In the genomic region with DNA sequence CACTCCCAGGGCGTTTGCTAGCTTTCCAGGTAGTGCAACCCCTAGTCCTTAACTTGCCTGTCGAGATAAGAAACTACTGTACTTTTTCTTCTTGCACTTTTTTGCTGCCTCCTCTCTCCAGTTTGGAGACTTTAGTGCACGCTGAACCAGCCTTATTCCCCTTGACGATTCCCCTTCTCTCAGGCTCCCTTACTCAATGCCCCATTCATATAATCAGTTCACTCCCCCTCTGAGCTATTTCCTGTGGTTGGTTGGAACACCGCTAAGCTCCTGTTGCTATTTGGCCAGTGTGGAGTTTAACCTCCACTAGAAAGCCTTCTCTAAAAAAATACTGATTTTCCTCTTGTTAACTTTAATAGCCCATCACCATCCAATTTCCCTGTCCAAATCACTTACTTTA, we compare ENCODE assay signal across 8 cellular contexts. TPM values are rescaled to one million over a fixed set of nuclear protein-coding genes. Genes with fewer than 3 reads are reported as not detected.
DNase-seq lines count a peak whose midpoint lies in the region; ATAC-seq, FAIRE-seq and TF ChIP-seq lines count a peak whose summit lies in the region.

No MANE protein-coding gene starts in this region.

- POLR2A ChIA-PET in K562 (lab: Yijun Ruan, JAX), result interaction anchor here (1.0 to 1.2 kb wide), 2 partner anchors 17 to 255 kb away, joined by 3 to 4 read pairs; partner anchors contain the start of gene BORCS5

- H3K9ac ChIP-seq in BLaER1 (peak overlapping the region; percentile 87), K562 (ENCODE audit: insufficient read depth in 1 of 2, low read depth in 2 of 2, low read length in 2 of 2) (peak overlapping the region; percentile 72 to 91)

- H3K4me3 ChIP-seq in BLaER1 (peak overlapping the region; percentile 77), GM23338 (peak overlapping the region; percentile 70), K562 (peak overlapping the region; percentile 61), iPS-11a (ENCODE audit: low read depth, low read length) (peak overlapping the region; percentile 81), skeletal muscle cell (ENCODE audit: low read depth, low read length) (peak overlapping the region; percentile 68)

- H3K9me1 ChIP-seq in K562 (ENCODE audit: control insufficient read depth, insufficient read depth, low read length), result no peaks in the 10 kb centered on the region

- TF ChIP-seq POLR2A in K562 (conservative IDR thresholded peaks at IDR 0.05), result no peak

- TF ChIP-seq CTCF in GM23338 (conservative IDR thresholded peaks at IDR 0.05; ENCODE audit: low read depth in 2 of 2) (no peak), K562 (IDR thresholded peaks at IDR 0.05 in 2 of 3, conservative IDR thresholded peaks at IDR 0.05 in 1 of 3; ENCODE audit: insufficient read depth in 2 of 3, low read depth in 1 of 3, low read length in 3 of 3) (no peak)

- peaks cover 5% of the 10 kb centered on the region; the same call in 1 of the 2 replicates for H3F3A ChIP-seq in GM23338 (replicated peaks; ENCODE audit: low read depth)

- H2AFZ ChIP-seq in GM23338, result peak overlapping the region; percentile 90
- peak overlapping the region; percentile 66 for H2AFZ ChIP-seq in K562 (ENCODE audit: low read depth, low read length)

- H3K9me3 Mint-ChIP-seq in GM23338, result no peaks in the 10 kb centered on the region

- BruUV-seq in K562 (replicated peaks; lab: Mats Ljungman, UMichigan), result no TSS peak

- no peaks in the 10 kb centered on the region for H3K9me2 ChIP-seq in GM23338 (ENCODE audit: insufficient read depth)

- peaks cover 13% of the 10 kb centered on the region for H3K36me3 ChIP-seq in BLaER1
- H3K36me3 ChIP-seq in GM23338 (ENCODE audit: insufficient read depth), result no peaks in the 10 kb centered on the region
- H3K36me3 ChIP-seq in K562 (ENCODE audit: control insufficient read depth, insufficient read depth, low read length), result no peaks in the 10 kb centered on the region

- H3K4me1 ChIP-seq in BLaER1 (peaks cover 29% of the 10 kb centered on the region), GM23338 (ENCODE audit: insufficient read depth) (peaks cover 17% of the 10 kb centered on the region), K562 (replicated peaks in 1 of 2; ENCODE audit: control insufficient read depth in 2 of 2, insufficient read depth in 2 of 2, low read length in 2 of 2) (peaks cover 0 to 11% of the 10 kb centered on the region in 2 experiments; a peak in 2 of 5 replicates)

- H3K27me3 Mint-ChIP-seq in GM23338 (ENCODE audit: insufficient read depth, low read depth, poor library complexity), result peaks cover 16% of the 10 kb centered on the region

- peaks cover 11% of the 10 kb centered on the region for H3K36me3 Mint-ChIP-seq in GM23338 (ENCODE audit: low read depth)

- CTCF ChIA-PET in K562 (lab: Yijun Ruan, JAX; ENCODE audit: low intra/inter-chr PET ratio), result interaction anchor here (1.0 kb wide), 1 partner anchor 51 kb away, joined by 3 read pairs; no protein-coding TSS in a partner anchor

- FAIRE-seq in K562 (lab: Jason Lieb, UNC), result no peak

- TF ChIP-seq EP300 in K562 (IDR thresholded peaks at IDR 0.05; ENCODE audit: low read length), result no peak

- peak overlapping the region; percentile 98 for H3K4me3 Mint-ChIP-seq in GM23338

- intact Hi-C loops in K562 (cut with micrococcal nuclease), result loop anchor here (5.0 kb wide), 2 partner anchors 50 to 90 kb away; partner anchors contain the start of gene DUSP16

- peaks cover 12% of the 10 kb centered on the region for H3K4me1 Mint-ChIP-seq in GM23338

- H3K27me3 ChIP-seq in BLaER1 (no peaks in the 10 kb centered on the region), GM23338 (ENCODE audit: insufficient read depth) (no peaks in the 10 kb centered on the region), K562 (ENCODE audit: control insufficient read depth in 2 of 2, insufficient read depth in 2 of 2, low read length in 2 of 2) (no peaks in the 10 kb centered on the region)

- peak; percentile 67 for DNase-seq in GM23338 (ENCODE audit: low spot score)
- DNase-seq in NCI-H82 treated with DMSO at 0.1 percent for 48 hours (lab: John Stamatoyannopoulos, UW; ENCODE audit: unreplicated experiment), result peak; percentile 2
- DNase-seq in K562 (ENCODE audit: extremely low read depth in 1 of 4, low spot score in 3 of 4), result peak in 2 of 4 experiments; percentile 28 to 40
- DNase-seq in skeletal muscle cell (ENCODE audit: low read depth), result peak; percentile 37
- no peak for DNase-seq in activated effector memory CD4-positive, alpha-beta T cell treated with anti-CD3 and anti-CD28 coated beads, Interleukin-2, amount 50 U/mL, for 16 hours

- 0% methylated on average over 4 of the region's 5 CpGs for WGBS in K562 (ENCODE audit: insufficient coverage, low coverage, missing lambda C conversion rate)

- TF ChIP-seq RAD21 in K562 (CRISPR knock-in tag; conservative IDR thresholded peaks at IDR 0.05 in 1 of 2, IDR thresholded peaks at IDR 0.05 in 1 of 2), result no peak

- H3K9me3 ChIP-seq in BLaER1 (no peaks in the 10 kb centered on the region), K562 (replicated peaks; ENCODE audit: control insufficient read depth, insufficient read depth, low read depth, low read length) (no peaks in the 10 kb centered on the region)

- H3K27ac ChIP-seq in BLaER1, result peak overlapping the region; percentile 85
- peak overlapping the region; percentile 91 for H3K27ac ChIP-seq in GM23338 (ENCODE audit: low read depth)
- H3K27ac ChIP-seq in K562 (ENCODE audit: extremely low read depth, low read depth, low read length), result peak overlapping the region; percentile 76

- H3K4me2 ChIP-seq in BLaER1 (peak overlapping the region; percentile 82), GM23338 (peak overlapping the region; percentile 91), K562 (ENCODE audit: insufficient read depth, low read length) (peak overlapping the region; percentile 76)

- H3K27ac Mint-ChIP-seq in GM23338, result peak overlapping the region; percentile 72

- in situ Hi-C loops in K562 (cut with MboI), result no loop called here

- no peaks in the 10 kb centered on the region for H4K20me1 ChIP-seq in BLaER1
- H4K20me1 ChIP-seq in GM23338 (replicated peaks; ENCODE audit: insufficient read depth), result no peaks in the 10 kb centered on the region
- no peaks in the 10 kb centered on the region for H4K20me1 ChIP-seq in K562 (replicated peaks; ENCODE audit: control insufficient read depth, insufficient read depth, low read length)

- ATAC-seq in GM23338 (peak; percentile 47), K562 (peak; percentile 59), HG02763 (IDR thresholded peaks at IDR 0.05; ENCODE audit: unreplicated experiment) (no peak)

- peaks cover 15% of the 10 kb centered on the region for H3K79me2 ChIP-seq in GM23338 (replicated peaks; ENCODE audit: insufficient read depth)
- H3K79me2 ChIP-seq in K562 (ENCODE audit: control insufficient read depth, insufficient read depth, low read length), result no peaks in the 10 kb centered on the region

TF ChIP-seq in GM23338, 12 proteins besides CTCF, POLR2A, EP300 and RAD21 (continues in another document):
- no peak for TF ChIP-seq POLR2AphosphoS5 (IDR thresholded peaks at IDR 0.05; ENCODE audit: low read depth)

RNA-seq across cellular contexts. Expression of gene CREBL2, which starts 0.7 kb away (rescaled TPM):
- 20.5 and 21.6 TPM in 2 replicates for total RNA-seq in GM23338 (2014; rRNA removed; shearing (Covaris generic))
- polyA plus RNA-seq in GM23338 (2016; fragmentation: Nextera tagmentation; extraction: Ambion mirVana) (9.0 and 9.3 TPM in 2 replicates), K562 (2011; rRNA removed) (4.7 and 5.2 TPM in 2 replicates), K562 (2014; fragmentation: Illumina TruSeq; extraction: Trizol) (4.6 and 5.0 TPM in 2 replicates), K562 (2014; fragmentation: Nextera tagmentation; extraction: Ambion mirVana) (1 to 10 TPM; 1.7 to 1.9 TPM), K562 (2014; rRNA removed) (2.9 and 4.8 TPM in 2 replicates)
- total RNA-seq in K562 (2011; cell fraction: chromatin; rRNA removed; ENCODE audit: low replicate concordance), result 2.3 and 3.8 TPM in 2 replicates
- total RNA-seq in K562 (2011; cell fraction: nucleolus; rRNA removed), result 2.0 and 2.9 TPM in 2 replicates
- 3.2 and 6.9 TPM in 2 replicates for total RNA-seq in K562 (2011; cell fraction: nucleoplasm; rRNA removed)
- total RNA-seq in K562 (2014; rRNA removed) (7.3 and 8.9 TPM in 2 replicates), K562 (2014; rRNA removed; fragmentation: Illumina TruSeq; extraction: Trizol) (5.7 and 6.4 TPM in 2 replicates), K562 (2015; rRNA removed; fragmentation: Illumina TruSeq; extraction: Trizol) (5.5 and 5.6 TPM in 2 replicates), K562 (2021) (3.8 and 5.2 TPM in 2 replicates)
- 2.1 and 3.8 TPM in 2 replicates for polyA plus RNA-seq in K562 (2011; cell fraction: cytosol; rRNA removed)
- polyA plus RNA-seq in K562 (2011; cell fraction: nucleus; rRNA removed), result 1.8 and 2.6 TPM in 2 replicates
- polyA plus RNA-seq in K562 (2012), result 4.4 and 7.9 TPM in 2 replicates
- 6.3 and 7.0 TPM in 2 replicates for polyA minus RNA-seq in K562 (2011; rRNA and poly(A)+ RNA removed)
- 2.6 TPM in 2 replicates for polyA minus RNA-seq in K562 (2011; cell fraction: cytosol; rRNA and poly(A)+ RNA removed)
- polyA minus RNA-seq in K562 (2011; cell fraction: nucleus; rRNA and poly(A)+ RNA removed), result 1.8 and 2.7 TPM in 2 replicates

RNA-seq across cellular contexts. Expression of gene DUSP16, which starts 49.7 kb away (rescaled TPM):
- total RNA-seq in GM23338 (2014; rRNA removed; shearing (Covaris generic)), result 52.8 and 59.4 TPM in 2 replicates
- 11.7 and 12.5 TPM in 2 replicates for polyA plus RNA-seq in GM23338 (2016; fragmentation: Nextera tagmentation; extraction: Ambion mirVana)
- 11.4 and 26.0 TPM in 2 replicates for total RNA-seq in K562 (2011; cell fraction: chromatin; rRNA removed; ENCODE audit: low replicate concordance)
- 5.7 and 5.8 TPM in 2 replicates for total RNA-seq in K562 (2011; cell fraction: nucleolus; rRNA removed)
- 7.7 and 9.8 TPM in 2 replicates for total RNA-seq in K562 (2011; cell fraction: nucleoplasm; rRNA removed)
- 4.7 and 5.6 TPM in 2 replicates for total RNA-seq in K562 (2014; rRNA removed)
- total RNA-seq in K562 (2014; rRNA removed; fragmentation: Illumina TruSeq; extraction: Trizol), result 5.7 and 7.1 TPM in 2 replicates
- total RNA-seq in K562 (2015; rRNA removed; fragmentation: Illumina TruSeq; extraction: Trizol), result 6.2 and 6.4 TPM in 2 replicates
- total RNA-seq in K562 (2021), result 9.2 and 10.1 TPM in 2 replicates
- 10.0 and 12.3 TPM in 2 replicates for polyA plus RNA-seq in K562 (2011; rRNA removed)
- 6.5 and 7.6 TPM in 2 replicates for polyA plus RNA-seq in K562 (2011; cell fraction: cytosol; rRNA removed)
- 4.4 and 7.8 TPM in 2 replicates for polyA plus RNA-seq in K562 (2011; cell fraction: nucleus; rRNA removed)
- 4.5 and 5.1 TPM in 2 replicates for polyA plus RNA-seq in K562 (2012)
- polyA plus RNA-seq in K562 (2014; fragmentation: Illumina TruSeq; extraction: Trizol), result 7.0 and 8.0 TPM in 2 replicates
- 1 to 10 TPM in 1 of 2 experiments, under 1 TPM in 1; 0.70 to 1.1 TPM for polyA plus RNA-seq in K562 (2014; fragmentation: Nextera tagmentation; extraction: Ambion mirVana)
- 5.1 and 5.8 TPM in 2 replicates for polyA plus RNA-seq in K562 (2014; rRNA removed)
- 18.1 and 24.1 TPM in 2 replicates for polyA minus RNA-seq in K562 (2011; rRNA and poly(A)+ RNA removed)
- 9.5 and 10.6 TPM in 2 replicates for polyA minus RNA-seq in K562 (2011; cell fraction: cytosol; rRNA and poly(A)+ RNA removed)
- 3.1 and 7.0 TPM in 2 replicates for polyA minus RNA-seq in K562 (2011; cell fraction: nucleus; rRNA and poly(A)+ RNA removed)
